19 cellular contexts compared by ENCODE assay signal in the genomic region with DNA sequence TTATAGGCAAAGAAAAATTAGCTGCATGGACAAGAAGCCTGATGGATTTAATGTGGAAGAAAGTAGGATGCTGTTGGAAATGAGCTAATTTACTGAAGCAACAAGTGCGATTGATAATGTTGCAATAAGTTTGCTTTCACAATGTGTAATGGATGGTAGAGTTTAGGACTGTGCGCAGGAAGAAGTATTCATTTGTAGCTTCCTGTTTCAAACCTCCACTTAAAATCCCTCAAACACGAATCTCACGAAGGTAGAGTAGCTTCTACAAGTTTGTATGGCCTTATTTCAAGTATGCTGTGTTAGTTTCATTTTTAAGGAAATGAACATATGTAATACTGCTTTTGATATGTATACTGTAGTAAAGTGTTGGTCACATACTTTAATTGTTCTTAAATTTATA. TPM values are rescaled to one million over a fixed set of nuclear protein-coding genes. Genes with fewer than 3 reads are reported as not detected.
A peak's percentile ranks its signal among the peaks of the same experiment; 100 is the strongest.
DNase-seq lines count a peak whose midpoint lies in the region; ATAC-seq and TF ChIP-seq lines count a peak whose summit lies in the region.
"Had no signal": no experiment of that assay in that cellular context is flagged by ENCODE, and none has a peak within 500 bp of the region (broad histone marks: within the 10 kb centered on the region; RNA-seq: fewer than 3 reads in every experiment).

No MANE protein-coding gene starts in this region.

- TF ChIP-seq EP300 in esophagus muscularis mucosa (IDR thresholded peaks at IDR 0.05), result no peak

- H3K27ac ChIP-seq in esophagus muscularis mucosa (replicated peaks in 1 of 4), result no peak overlapping the region
- H3K27ac ChIP-seq: BLaER1, coronary artery, lower lobe of right lung, testis had no signal

- ATAC-seq in GM18868 (IDR thresholded peaks at IDR 0.05; ENCODE audit: unreplicated experiment) (peak; percentile 92), GM21526 (IDR thresholded peaks at IDR 0.05; ENCODE audit: low FRiP score, unreplicated experiment) (peak; percentile 94), HG03108 (IDR thresholded peaks at IDR 0.05; ENCODE audit: unreplicated experiment) (peak; percentile 63)
- ATAC-seq: lower lobe of right lung, PC-3 had no signal

- TF ChIP-seq CTCF in esophagus muscularis mucosa (IDR thresholded peaks at IDR 0.05), result no peak

- H3K36me3 ChIP-seq in esophagus muscularis mucosa, result no peaks in the 10 kb centered on the region
- H3K36me3 ChIP-seq: BLaER1, lower lobe of right lung had no signal

- H3K27me3 ChIP-seq in esophagus muscularis mucosa, result no peaks in the 10 kb centered on the region
- H3K27me3 ChIP-seq: BLaER1, testis had no signal

- no peak overlapping the region for H3K4me3 ChIP-seq in esophagus muscularis mucosa
- H3K4me3 ChIP-seq: BLaER1, coronary artery, lower lobe of right lung, testis had no signal

- no peak for TF ChIP-seq POLR2A in esophagus muscularis mucosa (IDR thresholded peaks at IDR 0.05; ENCODE audit: low read depth)

- no peaks in the 10 kb centered on the region for H3K4me1 ChIP-seq in esophagus muscularis mucosa
- H3K4me1 ChIP-seq: BLaER1, lower lobe of right lung, testis had no signal

- intact Hi-C loops in esophagus muscularis mucosa (cut with DNase I), result no loop called here

- 85% methylated on average over 4 of the region's 4 CpGs for WGBS in esophagus muscularis mucosa

- DNase-seq in NOMO-1 treated with dmso at 0.1 percent for 144 hours (lab: John Stamatoyannopoulos, UW; ENCODE audit: unreplicated experiment) (peak; percentile 0), DMS153 (lab: John Stamatoyannopoulos, UW) (no peak), NCI-H146 treated with DMSO at 0.1 percent for 48 hours (lab: John Stamatoyannopoulos, UW; ENCODE audit: unreplicated experiment) (no peak), germinal center (ENCODE audit: low spot score) (no peak), esophagus muscularis mucosa (ENCODE audit: extremely low spot score) (no peak)
- DNase-seq: activated CD4-positive, CD25-positive, alpha-beta regulatory T cell; activated T-cell treated with anti-CD3 and anti-CD28 coated beads, Interleukin-2, amount 50 U/mL, for 24 hours; anterior cingulate cortex; H7; lower lobe of right lung; MM.1S; NCI-H2227 treated with DMSO at 0.1 percent for 48 hours; PC-3; testis had no signal

- H3K9me3 ChIP-seq in esophagus muscularis mucosa, result no peaks in the 10 kb centered on the region
- H3K9me3 ChIP-seq: BLaER1, lower lobe of right lung, testis had no signal

RNA-seq across cellular contexts. Expression of gene KCNH8, which starts 42.3 kb away (rescaled TPM):
- total RNA-seq in esophagus muscularis mucosa, result under 1 TPM; 0.11 to 0.42 (median 0.26) TPM
- total RNA-seq: PC-3 had no signal
